ENCODE assay signal across 8 cellular contexts in genomic region chr3:126287536-126288181, GRCh38.
DNase-seq lines count a peak whose midpoint lies in the region; ATAC-seq and TF ChIP-seq lines count a peak whose summit lies in the region.

No MANE protein-coding gene starts in this region.

- no peak for TF ChIP-seq CTCF in BJ (IDR thresholded peaks at IDR 0.05; ENCODE audit: insufficient read depth, low read depth, low read length)
- no peak for TF ChIP-seq CTCF in right lobe of liver (IDR thresholded peaks at IDR 0.05)
- TF ChIP-seq CTCF in testis (IDR thresholded peaks at IDR 0.05), result no peak

- H3K27ac ChIP-seq in ectodermal cell (ENCODE audit: insufficient read depth, low read depth, low read length, poor library complexity, severe bottlenecking), result peak overlapping the region; percentile 17
- H3K27ac ChIP-seq in right lobe of liver, result peak overlapping the region in 1 of 3 donors; percentile 1
- peak overlapping the region in 1 of 2 donors; percentile 54 for H3K27ac ChIP-seq in testis

- POLR2A ChIA-PET in BJ (lab: Charles Lee), result no interaction called here

- TF ChIP-seq POLR2A in right lobe of liver (IDR thresholded peaks at IDR 0.05) (peak; percentile 21), testis (IDR thresholded peaks at IDR 0.05) (no peak)

- H3K36me3 ChIP-seq in BJ (ENCODE audit: control insufficient read depth, insufficient read depth, low read length) (no peaks in the 10 kb centered on the region), ectodermal cell (ENCODE audit: control insufficient read depth, insufficient read depth, low read length) (no peaks in the 10 kb centered on the region), right lobe of liver (no peaks in the 10 kb centered on the region), testis (ENCODE audit: low read depth, missing control alignments) (no peaks in the 10 kb centered on the region)

- intact Hi-C loops in right lobe of liver (cut with DNase I) (no loop called here), testis (cut with DNase I; ENCODE audit: low total_unique reads) (no loop called here)

- ATAC-seq in right lobe of liver (peak; percentile 86 to 90 (median 88)), GM19452 (IDR thresholded peaks at IDR 0.05; ENCODE audit: unreplicated experiment) (no peak), HG03196 (IDR thresholded peaks at IDR 0.05; ENCODE audit: unreplicated experiment) (no peak), HG03280 (IDR thresholded peaks at IDR 0.05; ENCODE audit: unreplicated experiment) (no peak)

- H3K27me3 ChIP-seq in BJ (ENCODE audit: control insufficient read depth, insufficient read depth, low read length) (peaks cover 4% of the 10 kb centered on the region), ectodermal cell (ENCODE audit: control insufficient read depth, insufficient read depth, low read length, poor library complexity, severe bottlenecking) (peaks cover 13% of the 10 kb centered on the region), right lobe of liver (no peaks in the 10 kb centered on the region), testis (no peaks in the 10 kb centered on the region)

- CTCF ChIA-PET in BJ (lab: Yijun Ruan, JAX), result interaction anchor here (0.7 kb wide), 1 partner anchor 101 kb away, joined by 4 read pairs; no protein-coding TSS in a partner anchor

- H3K4me1 ChIP-seq in ectodermal cell (ENCODE audit: control insufficient read depth, insufficient read depth, low read length) (peaks cover 44% of the 10 kb centered on the region), right lobe of liver (peaks cover 0 to 9% (median 0%) of the 10 kb centered on the region in 4 donors), testis (peaks cover 6% of the 10 kb centered on the region)

- no peaks in the 10 kb centered on the region for H3K9me3 ChIP-seq in ectodermal cell (ENCODE audit: control insufficient read depth, low read length)
- no peaks in the 10 kb centered on the region for H3K9me3 ChIP-seq in right lobe of liver
- no peaks in the 10 kb centered on the region for H3K9me3 ChIP-seq in testis

- H3K4me3 ChIP-seq in BJ (ENCODE audit: low read depth, low read length), result peak overlapping the region; percentile 16
- H3K4me3 ChIP-seq in ectodermal cell (ENCODE audit: insufficient read depth, low read depth, low read length), result peak overlapping the region; percentile 23
- H3K4me3 ChIP-seq in right lobe of liver, result peak overlapping the region; percentile 36 to 53 (median 40)
- H3K4me3 ChIP-seq in testis, result peak overlapping the region; percentile 2 to 42

- WGBS in ectodermal cell, 2 experiments, result 1 to 2% methylated on average over 36 to 38 of the region's 38 CpGs
- WGBS in right lobe of liver (ENCODE audit: insufficient coverage, low coverage, low lambda C conversion rate, missing lambda C conversion rate), result 11% methylated on average over 29 of the region's 38 CpGs
- 12 to 52% methylated on average over 16 to 38 of the region's 38 CpGs for WGBS in testis, 2 donors

- DNase-seq in BJ (ENCODE audit: low read depth), result no peak
- DNase-seq in NCI-H2171 (lab: John Stamatoyannopoulos, UW), result peak; percentile 22
- DNase-seq in right lobe of liver, result peak; percentile 51 to 71 (median 60)
- DNase-seq in testis, result peak; percentile 64

Comparison
In these comparisons a context has a peak if more than half of its experiments do, and no peak if none do; other contexts are left out.
1. ATAC-seq: peak in right lobe of liver (4 of 4); none in GM19452 (single experiment), HG03196 (single experiment) and HG03280 (single experiment).
2. Peak in every context shown above with its lines, with median percentiles within 50 percentile points of each other: H3K4me3 ChIP-seq.